In the genomic region with DNA sequence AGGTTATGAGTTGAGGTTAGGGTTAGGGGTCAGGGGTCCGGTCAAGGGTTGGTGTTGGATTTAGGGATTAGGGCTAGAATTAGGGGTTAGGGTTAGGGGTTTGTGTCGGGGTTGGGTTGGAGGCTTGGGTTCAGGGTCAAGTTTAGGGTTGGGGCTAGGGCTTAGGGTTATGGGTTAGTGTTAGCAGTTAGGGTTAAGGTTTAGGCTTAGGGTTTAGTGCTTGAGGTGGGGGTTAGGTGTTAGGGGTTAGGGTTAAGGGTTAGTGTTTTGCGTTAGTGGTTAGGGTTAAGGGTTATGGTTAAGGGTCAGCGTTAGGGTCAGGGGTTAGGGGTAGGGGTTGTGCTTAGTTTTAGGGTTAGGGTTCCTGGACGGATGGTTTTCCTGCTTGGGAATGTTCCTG, we compare ENCODE assay signal across 1 cellular context.
TF ChIP-seq lines count a peak whose summit lies in the region.

No MANE protein-coding gene starts in this region.

TF ChIP-seq in HEK293, 187 proteins besides CTCF, POLR2A, EP300 and RAD21 (continued from another document):
- TF ChIP-seq ZNF26 (tag by site-specific recombination; IDR thresholded peaks at IDR 0.05) (no peak), ZNF621 (tag by site-specific recombination; IDR thresholded peaks at IDR 0.05) (no peak), ZNF19 (tag by site-specific recombination; IDR thresholded peaks at IDR 0.05; ENCODE audit: low read depth) (no peak), ZNF514 (tag by site-specific recombination; IDR thresholded peaks at IDR 0.05) (0 out of 2 replicates have a peak, but pooled peaks have one; percentile 4), ZBTB48 (tag by site-specific recombination; IDR thresholded peaks at IDR 0.05) (peak; percentile 92), ZFHX2 (tag by site-specific recombination; conservative IDR thresholded peaks at IDR 0.05) (no peak), ZNF324 (tag by site-specific recombination; IDR thresholded peaks at IDR 0.05) (no peak), KLF10 (tag by site-specific recombination; IDR thresholded peaks at IDR 0.05) (no peak), ZNF311 (tag by site-specific recombination; IDR thresholded peaks at IDR 0.05; ENCODE audit: borderline replicate concordance) (no peak), ZNF488 (tag by site-specific recombination; IDR thresholded peaks at IDR 0.05) (no peak), GLI2 (tag by site-specific recombination; IDR thresholded peaks at IDR 0.05; ENCODE audit: borderline replicate concordance, low read depth) (no peak), ZNF473 (tag by site-specific recombination; IDR thresholded peaks at IDR 0.05) (no peak), IKZF3 (tag by site-specific recombination; IDR thresholded peaks at IDR 0.05) (no peak)
